Comparison of ENCODE assay signal across 1 cellular context in genomic region chr17:80192268-80192667, GRCh38.
TF ChIP-seq lines count a peak whose summit lies in the region.

No MANE protein-coding gene starts in this region.

TF ChIP-seq in HepG2, 621 proteins besides CTCF, POLR2A, EP300 and RAD21 (continued from another document):
- TF ChIP-seq DZIP1 (CRISPR knock-in tag; IDR thresholded peaks at IDR 0.05): 0 out of 2 replicates have a peak, but pooled peaks have one; percentile 62
- no peak for TF ChIP-seq RXRB (CRISPR knock-in tag; IDR thresholded peaks at IDR 0.05; ENCODE audit: borderline replicate concordance)
- no peak for TF ChIP-seq HIC2 (CRISPR knock-in tag; IDR thresholded peaks at IDR 0.05; ENCODE audit: low read depth)
- TF ChIP-seq THAP9 (CRISPR knock-in tag; IDR thresholded peaks at IDR 0.05; ENCODE audit: borderline replicate concordance): no peak
- TF ChIP-seq ZNF367 (CRISPR knock-in tag; IDR thresholded peaks at IDR 0.05; ENCODE audit: borderline replicate concordance): no peak
- no peak for TF ChIP-seq ARID5B (CRISPR knock-in tag; IDR thresholded peaks at IDR 0.05)
- no peak for TF ChIP-seq IRF1 (CRISPR knock-in tag; IDR thresholded peaks at IDR 0.05; ENCODE audit: low read depth)
- TF ChIP-seq ZNF230 (CRISPR knock-in tag; IDR thresholded peaks at IDR 0.05): no peak
- peak; percentile 69; the same call in 1 of the 2 replicates for TF ChIP-seq ZNF891 (CRISPR knock-in tag; IDR thresholded peaks at IDR 0.05)
- no peak for TF ChIP-seq NCOA1 (CRISPR knock-in tag; IDR thresholded peaks at IDR 0.05)
- no peak for TF ChIP-seq ZNF660 (CRISPR knock-in tag; IDR thresholded peaks at IDR 0.05; ENCODE audit: borderline replicate concordance, low read depth)
- TF ChIP-seq MAFK (conservative IDR thresholded peaks at IDR 0.05 in 1 of 2, IDR thresholded peaks at IDR 0.05 in 1 of 2; ENCODE audit: low read length in 2 of 2): 0 out of 4 replicates have a peak, but pooled peaks of 1 of the 2 experiments have one; percentile 14
- no peak for TF ChIP-seq NCOR1 (IDR thresholded peaks at IDR 0.05; ENCODE audit: borderline replicate concordance, low read length)
- 0 out of 2 replicates have a peak, but pooled peaks have one; percentile 33 for TF ChIP-seq KDM2A (CRISPR knock-in tag; IDR thresholded peaks at IDR 0.05; ENCODE audit: borderline replicate concordance, low read depth)
